1 cellular context compared by ENCODE assay signal in the genomic region with DNA sequence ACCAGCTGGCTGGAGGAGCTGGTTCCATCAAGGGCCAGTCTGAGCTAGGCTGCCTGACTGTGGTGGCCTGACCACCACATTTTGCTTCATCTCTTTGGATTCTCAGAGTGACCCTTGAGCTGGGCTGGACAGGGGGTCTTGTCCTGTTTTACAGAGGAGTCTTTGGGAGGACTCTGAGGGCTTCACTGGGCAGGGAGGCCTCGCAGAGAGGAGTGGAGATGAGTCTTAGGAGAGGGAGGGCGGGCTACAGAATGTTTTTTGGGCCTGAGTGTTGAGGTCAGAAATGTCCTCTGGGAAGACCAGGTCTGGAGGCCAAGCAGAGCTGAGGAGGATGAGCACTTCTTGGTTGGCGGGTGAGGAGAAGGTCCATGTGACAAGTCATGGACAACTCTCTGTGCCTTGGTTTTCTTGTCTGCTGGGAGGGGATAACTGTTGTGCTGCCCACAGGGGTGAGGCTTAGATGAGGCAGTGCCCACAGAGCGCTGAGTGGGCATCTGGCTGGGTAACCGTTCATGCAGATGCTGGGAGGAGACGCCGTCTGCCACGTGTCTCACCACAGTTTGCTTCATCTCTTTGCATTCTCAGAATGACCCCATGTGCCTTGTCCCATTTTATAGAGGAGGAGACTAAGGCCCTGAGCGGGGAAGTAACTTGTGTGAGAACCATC.
TF ChIP-seq lines count a peak whose summit lies in the region.

No MANE protein-coding gene starts in this region.

TF ChIP-seq in H1, 55 proteins besides CTCF, POLR2A, EP300 and RAD21:
- TF ChIP-seq, protein P1, sequence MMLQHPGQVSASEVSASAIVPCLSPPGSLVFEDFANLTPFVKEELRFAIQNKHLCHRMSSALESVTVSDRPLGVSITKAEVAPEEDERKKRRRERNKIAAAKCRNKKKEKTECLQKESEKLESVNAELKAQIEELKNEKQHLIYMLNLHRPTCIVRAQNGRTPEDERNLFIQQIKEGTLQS (IDR thresholded peaks at IDR 0.05; ENCODE audit: insufficient read depth, low read depth, low read length): no peak
- TF ChIP-seq, protein P2, sequence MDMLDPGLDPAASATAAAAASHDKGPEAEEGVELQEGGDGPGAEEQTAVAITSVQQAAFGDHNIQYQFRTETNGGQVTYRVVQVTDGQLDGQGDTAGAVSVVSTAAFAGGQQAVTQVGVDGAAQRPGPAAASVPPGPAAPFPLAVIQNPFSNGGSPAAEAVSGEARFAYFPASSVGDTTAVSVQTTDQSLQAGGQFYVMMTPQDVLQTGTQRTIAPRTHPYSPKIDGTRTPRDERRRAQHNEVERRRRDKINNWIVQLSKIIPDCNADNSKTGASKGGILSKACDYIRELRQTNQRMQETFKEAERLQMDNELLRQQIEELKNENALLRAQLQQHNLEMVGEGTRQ (IDR thresholded peaks at IDR 0.05; ENCODE audit: low read length): no peak
- TF ChIP-seq SIRT6 (IDR thresholded peaks at IDR 0.05; ENCODE audit: low read length) (no peak), BCL11A (IDR thresholded peaks at IDR 0.05; ENCODE audit: low read depth in 2 of 2, low read length in 2 of 2) (no peak), RFX5 (IDR thresholded peaks at IDR 0.05; ENCODE audit: borderline replicate concordance, low read depth, low read length) (no peak), KDM5A (IDR thresholded peaks at IDR 0.05; ENCODE audit: low read length) (no peak), CREB1 (IDR thresholded peaks at IDR 0.05) (no peak), YY1 (IDR thresholded peaks at IDR 0.05; ENCODE audit: low read depth, low read length) (no peak), SIX5 (IDR thresholded peaks at IDR 0.05; ENCODE audit: low read depth, low read length) (no peak), JUND (IDR thresholded peaks at IDR 0.05; ENCODE audit: low read length) (no peak), GABPA (IDR thresholded peaks at IDR 0.05; ENCODE audit: borderline replicate concordance, insufficient read depth, low read length) (no peak)
